Comparison of ENCODE assay signal across 8 cellular contexts in the genomic region with DNA sequence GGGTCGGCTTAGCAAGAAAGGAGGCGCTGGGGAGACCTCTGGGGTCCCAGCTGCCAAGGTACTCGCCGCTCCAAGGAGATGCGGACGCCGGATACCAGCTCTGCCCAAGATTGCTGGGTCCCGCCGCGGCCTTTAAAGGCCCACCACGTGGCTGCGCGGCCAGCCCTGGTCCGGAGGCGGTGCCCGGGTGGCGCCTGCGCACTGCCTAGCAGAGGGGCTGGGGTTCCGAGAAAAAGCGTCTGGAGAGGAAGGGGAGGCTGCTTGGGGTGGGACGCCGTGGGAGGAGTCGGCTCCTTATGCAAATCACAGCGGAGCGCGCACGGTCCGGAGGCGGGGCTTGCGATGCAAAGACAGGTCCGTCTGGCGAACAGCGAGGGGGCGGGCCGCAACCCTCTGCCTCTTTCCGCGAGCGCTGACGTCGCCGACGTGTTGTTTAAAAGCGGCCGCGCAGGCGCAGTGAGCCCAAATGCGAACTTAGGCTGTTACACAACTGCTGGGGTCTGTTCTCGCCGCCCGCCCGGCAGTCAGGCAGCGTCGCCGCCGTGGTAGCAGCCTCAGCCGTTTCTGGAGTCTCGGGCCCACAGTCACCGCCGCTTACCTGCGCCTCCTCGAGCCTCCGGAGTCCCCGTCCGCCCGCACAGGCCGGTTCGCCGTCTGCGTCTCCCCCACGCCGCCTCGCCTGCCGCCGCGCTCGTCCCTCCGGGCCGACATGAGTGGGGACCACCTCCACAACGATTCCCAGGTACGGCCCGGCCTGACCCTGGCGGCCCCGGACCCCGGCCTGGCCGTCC. TPM values are rescaled to one million over a fixed set of nuclear protein-coding genes. Genes with fewer than 3 reads are reported as not detected.
A peak's percentile ranks its signal among the peaks of the same experiment; 100 is the strongest.
DNase-seq lines count a peak whose midpoint lies in the region; ATAC-seq and TF ChIP-seq lines count a peak whose summit lies in the region.

Gene TOP1, plus strand, starts transcription at position 464 of the 791 bp plus-strand sequence. Its CDS starts 246 bp downstream, at position 710.

- H3K4me1 ChIP-seq in testis, result peaks cover 26% of the 10 kb centered on the region

- H3K27ac ChIP-seq in testis, result peak within 1 kb of the TSS; percentile 97

- H3K27me3 ChIP-seq in testis, result no peaks in the 10 kb centered on the region

- H3K27ac Mint-ChIP-seq in activated naive CD4-positive, alpha-beta T cell treated with anti-CD3 and anti-CD28 coated beads, Interleukin-2, amount 50 U/mL, for 72 hours, result peak within 1 kb of the TSS; percentile 97 to 100

- no peaks in the 10 kb centered on the region for H3K36me3 ChIP-seq in testis (ENCODE audit: low read depth, missing control alignments)

- TF ChIP-seq CTCF in omental fat pad (IDR thresholded peaks at IDR 0.05) (no peak), testis (IDR thresholded peaks at IDR 0.05) (no peak)

- intact Hi-C loops in testis (cut with DNase I; ENCODE audit: low total_unique reads), result no loop called here

- peaks cover 25 to 28% of the 10 kb centered on the region in 2 donors for H3K36me3 Mint-ChIP-seq in activated naive CD4-positive, alpha-beta T cell treated with anti-CD3 and anti-CD28 coated beads, Interleukin-2, amount 50 U/mL, for 72 hours

- DNase-seq in NCI-H1092 treated with DMSO at 0.1 percent for 48 hours (lab: John Stamatoyannopoulos, UW) (peak; percentile 99), SKM-1 (lab: John Stamatoyannopoulos, UW; ENCODE audit: unreplicated experiment) (peak; percentile 99), glomerular endothelial cell (ENCODE audit: extremely low read depth, low read depth, low spot score) (peak; percentile 94), omental fat pad (ENCODE audit: low spot score) (peak; percentile 100), testis (peak; percentile 100)
- DNase-seq in activated naive CD4-positive, alpha-beta T cell treated with anti-CD3 and anti-CD28 coated beads, Interleukin-2, amount 50 U/mL, for 72 hours (ENCODE audit: low spot score in 2 of 2), result peak; percentile 99 to 100

- ATAC-seq in HG02610 (IDR thresholded peaks at IDR 0.05; ENCODE audit: unreplicated experiment) (peak; percentile 96), omental fat pad (ENCODE audit: low FRiP score) (peak; percentile 97)
- peak; percentile 96 to 98 for ATAC-seq in activated naive CD4-positive, alpha-beta T cell treated with anti-CD3 and anti-CD28 coated beads, Interleukin-2, amount 50 U/mL, for 72 hours

- H3K9me3 Mint-ChIP-seq in activated naive CD4-positive, alpha-beta T cell treated with anti-CD3 and anti-CD28 coated beads, Interleukin-2, amount 50 U/mL, for 72 hours, result no peaks in the 10 kb centered on the region

- H3K9me3 ChIP-seq in testis, result no peaks in the 10 kb centered on the region

- TF ChIP-seq POLR2A in testis (IDR thresholded peaks at IDR 0.05), result peak; percentile 99

- H3K4me3 ChIP-seq in GM08714 (ENCODE audit: low read length) (peak within 1 kb of the TSS; percentile 89), testis (peak within 1 kb of the TSS; percentile 96 to 100)

- WGBS in testis, 2 donors, result 0 to 1% methylated on average over 39 to 85 of the region's 85 CpGs

RNA-seq across cellular contexts. Expression of gene TOP1, which starts in this region (rescaled TPM):
- 10 to 100 TPM; 62.4 to 98.9 TPM for total RNA-seq in activated naive CD4-positive, alpha-beta T cell treated with anti-CD3 and anti-CD28 coated beads, Interleukin-2, amount 50 U/mL, for 72 hours
- total RNA-seq in glomerular endothelial cell (37.9 and 42.1 TPM in 2 replicates), omental fat pad (10 to 100 TPM; 27.6 to 70.6 (median 40.4) TPM), testis (10 to 100 TPM; 33.8 to 36.6 TPM)
- 12.1 TPM for polyA plus RNA-seq in testis (ENCODE audit: insufficient read depth, low read depth, low replicate concordance)

Comparison
In these comparisons a context has a peak if more than half of its experiments do, and no peak if none do; other contexts are left out.
1. Peak in every context shown above with its lines: DNase-seq, ATAC-seq, H3K4me3 ChIP-seq and H3K27ac ChIP-seq.